In genomic region chr3:72661115-72661457, GRCh38 we compare ENCODE assay signal across 1 cellular context.
A peak's percentile ranks its signal among the peaks of the same experiment; 100 is the strongest.
TF ChIP-seq lines count a peak whose summit lies in the region.

No MANE protein-coding gene starts in this region.

TF ChIP-seq in A549, 52 proteins besides CTCF, POLR2A, EP300 and RAD21 (continued from another document):
- TF ChIP-seq PBX3 (IDR thresholded peaks at IDR 0.05) (0 out of 2 replicates have a peak, but pooled peaks have one; percentile 26), CHD4 (IDR thresholded peaks at IDR 0.05; ENCODE audit: borderline replicate concordance) (no peak), HEYL (CRISPR knock-in tag; IDR thresholded peaks at IDR 0.05) (no peak), PHF8 (IDR thresholded peaks at IDR 0.05; ENCODE audit: borderline replicate concordance, low read depth) (no peak), MYC (IDR thresholded peaks at IDR 0.05; ENCODE audit: borderline replicate concordance, low read length) (no peak), ESRRA (IDR thresholded peaks at IDR 0.05; ENCODE audit: borderline replicate concordance, low read length) (no peak), FOSL2 (IDR thresholded peaks at IDR 0.05) (peak; percentile 54), FOSL2 (CRISPR knock-in tag; IDR thresholded peaks at IDR 0.05) (peak; percentile 52), POLR2AphosphoS2 (conservative IDR thresholded peaks at IDR 0.05; ENCODE audit: low read length) (no peak), HMGXB4 (CRISPR knock-in tag; IDR thresholded peaks at IDR 0.05; ENCODE audit: borderline replicate concordance) (no peak), NR3C1 (IDR thresholded peaks at IDR 0.05) (no peak), JUN (IDR thresholded peaks at IDR 0.05) (peak in 1 of 2 experiments; percentile 69; a peak in 2 of 5 replicates), JUNB (IDR thresholded peaks at IDR 0.05) (peak; percentile 67; the same call in 1 of the 2 replicates), SREBF2 (IDR thresholded peaks at IDR 0.05) (no peak), GATA3 (IDR thresholded peaks at IDR 0.05; ENCODE audit: borderline replicate concordance) (peak; percentile 70), HOXA7 (CRISPR knock-in tag; IDR thresholded peaks at IDR 0.05) (no peak), CBX2 (IDR thresholded peaks at IDR 0.05; ENCODE audit: borderline replicate concordance, low read depth) (no peak), CEBPB (IDR thresholded peaks at IDR 0.05) (no peak), ELK1 (IDR thresholded peaks at IDR 0.05; ENCODE audit: low read depth, low read length) (no peak), ZFP36 (IDR thresholded peaks at IDR 0.05; ENCODE audit: borderline replicate concordance, partially characterized antibody) (no peak), RARB (CRISPR knock-in tag; IDR thresholded peaks at IDR 0.05) (no peak), ZNF302 (CRISPR knock-in tag; IDR thresholded peaks at IDR 0.05) (no peak), EHMT2 (IDR thresholded peaks at IDR 0.05; ENCODE audit: low read depth) (no peak), CHD2 (IDR thresholded peaks at IDR 0.05; ENCODE audit: low read length, partially characterized antibody) (no peak), RNF2 (IDR thresholded peaks at IDR 0.05; ENCODE audit: borderline replicate concordance, low read depth) (no peak), TFCP2L1 (CRISPR knock-in tag; IDR thresholded peaks at IDR 0.05) (no peak)
